1 cellular context compared by ENCODE assay signal in genomic region chr10:13102002-13102794, GRCh38.
TF ChIP-seq lines count a peak whose summit lies in the region.

No MANE protein-coding gene starts in this region.

TF ChIP-seq in HepG2, 621 proteins besides CTCF, POLR2A, EP300 and RAD21 (continued from another document and continues in another):
- TF ChIP-seq HNRNPLL (IDR thresholded peaks at IDR 0.05; ENCODE audit: low read depth, low read length, poor library complexity, severe bottlenecking) (no peak), ZMAT5 (CRISPR knock-in tag; IDR thresholded peaks at IDR 0.05; ENCODE audit: borderline replicate concordance, low read depth) (no peak), FOXO1 (CRISPR knock-in tag; IDR thresholded peaks at IDR 0.05) (no peak; the same call in 1 of the 2 replicates), ZNF775 (CRISPR knock-in tag; IDR thresholded peaks at IDR 0.05; ENCODE audit: borderline replicate concordance) (no peak), TBX2 (CRISPR knock-in tag; IDR thresholded peaks at IDR 0.05; ENCODE audit: borderline replicate concordance) (0 out of 2 replicates have a peak, but pooled peaks have one; percentile 50), KAT7 (CRISPR knock-in tag; IDR thresholded peaks at IDR 0.05; ENCODE audit: borderline replicate concordance) (peak; percentile 83; the same call in 1 of the 2 replicates), SKI (IDR thresholded peaks at IDR 0.05; ENCODE audit: partially characterized antibody) (no peak), ZEB1 (IDR thresholded peaks at IDR 0.05; ENCODE audit: insufficient replicate concordance, low read depth) (no peak), ZFP41 (CRISPR knock-in tag; IDR thresholded peaks at IDR 0.05; ENCODE audit: borderline replicate concordance) (no peak), MAFG (CRISPR knock-in tag; IDR thresholded peaks at IDR 0.05) (no peak), PAX8 (CRISPR knock-in tag; IDR thresholded peaks at IDR 0.05; ENCODE audit: borderline replicate concordance) (no peak), BHLHE40 (IDR thresholded peaks at IDR 0.05; ENCODE audit: low read length) (no peak), NCOA2 (CRISPR knock-in tag; IDR thresholded peaks at IDR 0.05) (no peak), ZNF83 (CRISPR knock-in tag; IDR thresholded peaks at IDR 0.05; ENCODE audit: borderline replicate concordance) (no peak), SNAPC5 (CRISPR knock-in tag; IDR thresholded peaks at IDR 0.05; ENCODE audit: borderline replicate concordance) (no peak), ZMYM4 (CRISPR knock-in tag; IDR thresholded peaks at IDR 0.05) (peak; percentile 57; the same call in 1 of the 2 replicates), ZNF382 (CRISPR knock-in tag; IDR thresholded peaks at IDR 0.05; ENCODE audit: borderline replicate concordance) (no peak), ZNF317 (CRISPR knock-in tag; IDR thresholded peaks at IDR 0.05) (no peak), ZBTB25 (CRISPR knock-in tag; IDR thresholded peaks at IDR 0.05) (no peak), ZNF143 (CRISPR knock-in tag; IDR thresholded peaks at IDR 0.05) (no peak), ZNF430 (CRISPR knock-in tag; IDR thresholded peaks at IDR 0.05) (0 out of 2 replicates have a peak, but pooled peaks have one; percentile 30), MTF1 (CRISPR knock-in tag; IDR thresholded peaks at IDR 0.05) (no peak), FOXP4 (CRISPR knock-in tag; IDR thresholded peaks at IDR 0.05) (no peak), KIAA2018 (CRISPR knock-in tag; IDR thresholded peaks at IDR 0.05; ENCODE audit: borderline replicate concordance) (no peak), SAP130 (CRISPR knock-in tag; IDR thresholded peaks at IDR 0.05; ENCODE audit: low read depth) (peak; percentile 81), DNMT1 (CRISPR knock-in tag; IDR thresholded peaks at IDR 0.05) (no peak), ZNF367 (CRISPR knock-in tag; IDR thresholded peaks at IDR 0.05; ENCODE audit: borderline replicate concordance) (no peak), CSRNP2 (CRISPR knock-in tag; conservative IDR thresholded peaks at IDR 0.05; ENCODE audit: low read depth) (no peak), ZNF552 (CRISPR knock-in tag; IDR thresholded peaks at IDR 0.05; ENCODE audit: borderline replicate concordance) (no peak), ZNF800 (CRISPR knock-in tag; IDR thresholded peaks at IDR 0.05) (no peak), NFE2L1 (CRISPR knock-in tag; IDR thresholded peaks at IDR 0.05; ENCODE audit: borderline replicate concordance) (no peak), ZNF318 (CRISPR knock-in tag; IDR thresholded peaks at IDR 0.05) (no peak)
